8 cellular contexts compared by ENCODE assay signal in genomic region chr17:82297280-82297803, GRCh38.
DNase-seq lines count a peak whose midpoint lies in the region; ATAC-seq and TF ChIP-seq lines count a peak whose summit lies in the region.

No MANE protein-coding gene starts in this region.

- no peak for TF ChIP-seq CTCF in nephron (IDR thresholded peaks at IDR 0.05; ENCODE audit: unreplicated experiment in 3 of 3)

- peaks cover 47% of the 10 kb centered on the region for H3K4me1 Mint-ChIP-seq in nephron

- peak overlapping the region in 2 of 3 experiments; percentile 87 to 88 for H3K27ac Mint-ChIP-seq in nephron

- peaks cover 2% of the 10 kb centered on the region for H3K9me3 Mint-ChIP-seq in nephron

- ATAC-seq in HG02798 (IDR thresholded peaks at IDR 0.05; ENCODE audit: poor library complexity, unreplicated experiment): no peak

- no peaks in the 10 kb centered on the region for H3K36me3 Mint-ChIP-seq in nephron (ENCODE audit: low read depth)

- H3K27me3 Mint-ChIP-seq in nephron (ENCODE audit: low read depth): peaks cover 6% of the 10 kb centered on the region

- peak overlapping the region in 2 of 3 experiments; percentile 41 to 67 for H3K4me3 Mint-ChIP-seq in nephron

- peak; percentile 62 for DNase-seq in DMS153 treated with DMSO at 0.1 percent for 48 hours (lab: John Stamatoyannopoulos, UW; ENCODE audit: unreplicated experiment)
- no peak for DNase-seq in DMS153 (lab: John Stamatoyannopoulos, UW)
- DNase-seq in NCI-H2196 treated with DMSO at 0.1 percent for 48 hours (lab: John Stamatoyannopoulos, UW; ENCODE audit: unreplicated experiment): peak; percentile 90
- DNase-seq in activated CD8-positive, alpha-beta memory T cell treated with anti-CD3 and anti-CD28 coated beads for 1 hour (ENCODE audit: extremely low read depth in 1 of 2, low read depth in 1 of 2): peak; percentile 75 to 88
- DNase-seq in effector CD4-positive, alpha-beta T cell: peak; percentile 81
- peak; percentile 57 for DNase-seq in stromal cell of bone marrow (ENCODE audit: low read depth)
